In the genomic region with DNA sequence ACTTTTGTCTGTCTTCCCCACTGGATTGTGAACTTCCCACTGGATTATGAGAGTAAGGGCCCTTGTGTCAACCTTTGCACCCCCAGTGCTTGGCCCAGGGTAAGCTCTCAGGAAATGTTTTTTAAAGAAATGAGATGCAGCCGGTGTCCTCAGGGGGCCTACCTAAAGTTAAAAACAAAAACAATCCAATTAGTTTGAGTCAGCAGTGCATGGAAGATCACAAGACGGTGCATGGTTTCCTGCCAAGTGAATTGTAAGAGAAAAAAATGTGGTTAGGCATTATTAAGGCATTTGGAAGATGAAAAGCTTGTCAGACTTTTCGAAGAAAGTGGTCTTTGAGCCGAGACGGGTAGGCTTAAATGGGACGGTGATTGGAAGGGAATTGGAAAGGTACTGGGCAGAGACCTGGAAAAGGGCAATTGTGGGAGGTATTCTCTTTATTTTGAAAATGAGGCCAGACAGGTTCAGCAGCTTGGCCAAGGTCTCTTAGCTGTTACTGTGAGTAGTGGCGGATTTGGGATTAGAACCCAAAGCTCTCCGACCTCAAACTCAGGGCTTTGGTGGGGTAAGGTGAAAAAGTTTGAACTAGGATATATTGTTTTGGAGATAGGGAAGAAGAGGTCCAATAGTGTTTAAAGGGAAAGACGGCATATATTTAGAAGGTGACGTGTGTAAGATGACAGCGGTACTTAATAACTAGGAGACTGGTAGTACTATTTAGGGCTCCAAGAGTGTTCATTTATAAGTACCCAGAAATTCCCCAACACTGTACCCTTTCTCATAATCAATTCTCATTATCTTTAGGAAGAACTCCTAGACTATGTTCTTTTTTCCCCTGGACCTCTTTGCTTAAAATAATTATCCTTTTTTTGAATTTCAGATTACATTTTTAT, we compare ENCODE assay signal across 1 cellular context.
TF ChIP-seq lines count a peak whose summit lies in the region.

No MANE protein-coding gene starts in this region.

TF ChIP-seq in K562, 482 proteins besides CTCF, POLR2A, EP300 and RAD21 (continued from another document and continues in another):
- TF ChIP-seq, protein P1, sequence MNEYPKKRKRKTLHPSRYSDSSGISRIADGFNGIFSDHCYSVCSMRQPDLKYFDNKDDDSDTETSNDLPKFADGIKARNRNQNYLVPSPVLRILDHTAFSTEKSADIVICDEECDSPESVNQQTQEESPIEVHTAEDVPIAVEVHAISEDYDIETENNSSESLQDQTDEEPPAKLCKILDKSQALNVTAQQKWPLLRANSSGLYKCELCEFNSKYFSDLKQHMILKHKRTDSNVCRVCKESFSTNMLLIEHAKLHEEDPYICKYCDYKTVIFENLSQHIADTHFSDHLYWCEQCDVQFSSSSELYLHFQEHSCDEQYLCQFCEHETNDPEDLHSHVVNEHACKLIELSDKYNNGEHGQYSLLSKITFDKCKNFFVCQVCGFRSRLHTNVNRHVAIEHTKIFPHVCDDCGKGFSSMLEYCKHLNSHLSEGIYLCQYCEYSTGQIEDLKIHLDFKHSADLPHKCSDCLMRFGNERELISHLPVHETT (CRISPR knock-in tag; conservative IDR thresholded peaks at IDR 0.05 in 1 of 2, IDR thresholded peaks at IDR 0.05 in 1 of 2), result peak in 1 of 2 experiments; percentile 21; a peak in 1 of 4 replicates
- TF ChIP-seq NR4A1 (CRISPR knock-in tag; IDR thresholded peaks at IDR 0.05), result no peak
- TF ChIP-seq NR4A1 (tag; IDR thresholded peaks at IDR 0.05), result no peak
- TF ChIP-seq POU5F1 (IDR thresholded peaks at IDR 0.05; ENCODE audit: borderline replicate concordance, low read depth, low read length, partially characterized antibody), result no peak
- peak; percentile 23; the same call in 1 of the 2 replicates for TF ChIP-seq ZZZ3 (IDR thresholded peaks at IDR 0.05)
- no peak for TF ChIP-seq STAT5B (CRISPR knock-in tag; IDR thresholded peaks at IDR 0.05)
- TF ChIP-seq, protein P2, sequence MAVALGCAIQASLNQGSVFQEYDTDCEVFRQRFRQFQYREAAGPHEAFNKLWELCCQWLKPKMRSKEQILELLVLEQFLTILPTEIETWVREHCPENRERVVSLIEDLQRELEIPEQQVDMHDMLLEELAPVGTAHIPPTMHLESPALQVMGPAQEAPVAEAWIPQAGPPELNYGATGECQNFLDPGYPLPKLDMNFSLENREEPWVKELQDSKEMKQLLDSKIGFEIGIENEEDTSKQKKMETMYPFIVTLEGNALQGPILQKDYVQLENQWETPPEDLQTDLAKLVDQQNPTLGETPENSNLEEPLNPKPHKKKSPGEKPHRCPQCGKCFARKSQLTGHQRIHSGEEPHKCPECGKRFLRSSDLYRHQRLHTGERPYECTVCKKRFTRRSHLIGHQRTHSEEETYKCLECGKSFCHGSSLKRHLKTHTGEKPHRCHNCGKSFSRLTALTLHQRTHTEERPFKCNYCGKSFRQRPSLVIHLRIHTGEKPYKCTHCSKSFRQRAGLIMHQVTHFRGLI (CRISPR knock-in tag; IDR thresholded peaks at IDR 0.05), result no peak
- 0 out of 2 replicates have a peak, but pooled peaks have one; percentile 18 for TF ChIP-seq SUPT5H (IDR thresholded peaks at IDR 0.05)
- no peak for TF ChIP-seq RFX7 (CRISPR knock-in tag; IDR thresholded peaks at IDR 0.05)
- peak; percentile 77; the same call in 1 of the 2 replicates for TF ChIP-seq KAT7 (CRISPR knock-in tag; IDR thresholded peaks at IDR 0.05; ENCODE audit: borderline replicate concordance)
- TF ChIP-seq CEBPG (CRISPR knock-in tag; IDR thresholded peaks at IDR 0.05), result no peak
- no peak for TF ChIP-seq CEBPG (tag; conservative IDR thresholded peaks at IDR 0.05 in 1 of 2, IDR thresholded peaks at IDR 0.05 in 1 of 2)
- no peak for TF ChIP-seq CXXC5 (CRISPR knock-in tag; IDR thresholded peaks at IDR 0.05)
- TF ChIP-seq TCF7L2 (IDR thresholded peaks at IDR 0.05; ENCODE audit: low read depth, low read length), result no peak
- TF ChIP-seq CTBP1 (IDR thresholded peaks at IDR 0.05; ENCODE audit: borderline replicate concordance), result no peak
- TF ChIP-seq GABPB2 (CRISPR knock-in tag; conservative IDR thresholded peaks at IDR 0.05), result 0 out of 2 replicates have a peak, but pooled peaks have one; percentile 21
- no peak for TF ChIP-seq NR2C2 (CRISPR knock-in tag; IDR thresholded peaks at IDR 0.05)
- TF ChIP-seq NR2C2 (tag; IDR thresholded peaks at IDR 0.05), result peak; percentile 45
- TF ChIP-seq, protein P3, sequence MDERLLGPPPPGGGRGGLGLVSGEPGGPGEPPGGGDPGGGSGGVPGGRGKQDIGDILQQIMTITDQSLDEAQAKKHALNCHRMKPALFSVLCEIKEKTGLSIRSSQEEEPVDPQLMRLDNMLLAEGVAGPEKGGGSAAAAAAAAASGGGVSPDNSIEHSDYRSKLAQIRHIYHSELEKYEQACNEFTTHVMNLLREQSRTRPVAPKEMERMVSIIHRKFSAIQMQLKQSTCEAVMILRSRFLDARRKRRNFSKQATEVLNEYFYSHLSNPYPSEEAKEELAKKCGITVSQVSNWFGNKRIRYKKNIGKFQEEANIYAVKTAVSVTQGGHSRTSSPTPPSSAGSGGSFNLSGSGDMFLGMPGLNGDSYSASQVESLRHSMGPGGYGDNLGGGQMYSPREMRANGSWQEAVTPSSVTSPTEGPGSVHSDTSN (CRISPR knock-in tag; IDR thresholded peaks at IDR 0.05; ENCODE audit: low read depth), result no peak
- TF ChIP-seq, protein P3 (tag; conservative IDR thresholded peaks at IDR 0.05; ENCODE audit: low read depth), result 0 out of 2 replicates have a peak, but pooled peaks have one; percentile 10
- TF ChIP-seq, protein P4, sequence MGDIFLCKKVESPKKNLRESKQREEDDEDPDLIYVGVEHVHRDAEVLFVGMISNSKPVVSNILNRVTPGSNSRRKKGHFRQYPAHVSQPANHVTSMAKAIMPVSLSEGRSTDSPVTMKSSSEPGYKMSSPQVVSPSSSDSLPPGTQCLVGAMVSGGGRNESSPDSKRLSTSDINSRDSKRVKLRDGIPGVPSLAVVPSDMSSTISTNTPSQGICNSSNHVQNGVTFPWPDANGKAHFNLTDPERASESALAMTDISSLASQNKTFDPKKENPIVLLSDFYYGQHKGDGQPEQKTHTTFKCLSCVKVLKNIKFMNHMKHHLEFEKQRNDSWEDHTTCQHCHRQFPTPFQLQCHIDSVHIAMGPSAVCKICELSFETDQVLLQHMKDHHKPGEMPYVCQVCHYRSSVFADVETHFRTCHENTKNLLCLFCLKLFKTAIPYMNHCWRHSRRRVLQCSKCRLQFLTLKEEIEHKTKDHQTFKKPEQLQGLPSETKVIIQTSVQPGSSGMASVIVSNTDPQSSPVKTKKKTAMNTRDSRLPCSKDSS (IDR thresholded peaks at IDR 0.05; ENCODE audit: low read depth, partially characterized antibody), result no peak
- no peak for TF ChIP-seq SRSF1 (IDR thresholded peaks at IDR 0.05; ENCODE audit: low read depth, low read length)
- peak; percentile 22; the same call in 1 of the 2 replicates for TF ChIP-seq BACH1 (tag; IDR thresholded peaks at IDR 0.05)
- TF ChIP-seq, protein P5, sequence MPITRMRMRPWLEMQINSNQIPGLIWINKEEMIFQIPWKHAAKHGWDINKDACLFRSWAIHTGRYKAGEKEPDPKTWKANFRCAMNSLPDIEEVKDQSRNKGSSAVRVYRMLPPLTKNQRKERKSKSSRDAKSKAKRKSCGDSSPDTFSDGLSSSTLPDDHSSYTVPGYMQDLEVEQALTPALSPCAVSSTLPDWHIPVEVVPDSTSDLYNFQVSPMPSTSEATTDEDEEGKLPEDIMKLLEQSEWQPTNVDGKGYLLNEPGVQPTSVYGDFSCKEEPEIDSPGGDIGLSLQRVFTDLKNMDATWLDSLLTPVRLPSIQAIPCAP (CRISPR knock-in tag; IDR thresholded peaks at IDR 0.05; ENCODE audit: borderline replicate concordance), result no peak
- TF ChIP-seq, protein P6, sequence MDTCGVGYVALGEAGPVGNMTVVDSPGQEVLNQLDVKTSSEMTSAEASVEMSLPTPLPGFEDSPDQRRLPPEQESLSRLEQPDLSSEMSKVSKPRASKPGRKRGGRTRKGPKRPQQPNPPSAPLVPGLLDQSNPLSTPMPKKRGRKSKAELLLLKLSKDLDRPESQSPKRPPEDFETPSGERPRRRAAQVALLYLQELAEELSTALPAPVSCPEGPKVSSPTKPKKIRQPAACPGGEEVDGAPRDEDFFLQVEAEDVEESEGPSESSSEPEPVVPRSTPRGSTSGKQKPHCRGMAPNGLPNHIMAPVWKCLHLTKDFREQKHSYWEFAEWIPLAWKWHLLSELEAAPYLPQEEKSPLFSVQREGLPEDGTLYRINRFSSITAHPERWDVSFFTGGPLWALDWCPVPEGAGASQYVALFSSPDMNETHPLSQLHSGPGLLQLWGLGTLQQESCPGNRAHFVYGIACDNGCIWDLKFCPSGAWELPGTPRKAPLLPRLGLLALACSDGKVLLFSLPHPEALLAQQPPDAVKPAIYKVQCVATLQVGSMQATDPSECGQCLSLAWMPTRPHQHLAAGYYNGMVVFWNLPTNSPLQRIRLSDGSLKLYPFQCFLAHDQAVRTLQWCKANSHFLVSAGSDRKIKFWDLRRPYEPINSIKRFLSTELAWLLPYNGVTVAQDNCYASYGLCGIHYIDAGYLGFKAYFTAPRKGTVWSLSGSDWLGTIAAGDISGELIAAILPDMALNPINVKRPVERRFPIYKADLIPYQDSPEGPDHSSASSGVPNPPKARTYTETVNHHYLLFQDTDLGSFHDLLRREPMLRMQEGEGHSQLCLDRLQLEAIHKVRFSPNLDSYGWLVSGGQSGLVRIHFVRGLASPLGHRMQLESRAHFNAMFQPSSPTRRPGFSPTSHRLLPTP (IDR thresholded peaks at IDR 0.05; ENCODE audit: borderline replicate concordance, extremely low read depth, insufficient read length), result no peak
- 0 out of 2 replicates have a peak, but pooled peaks have one; percentile 12 for TF ChIP-seq ETV1 (tag; conservative IDR thresholded peaks at IDR 0.05; ENCODE audit: low read depth)
- TF ChIP-seq MAFK (IDR thresholded peaks at IDR 0.05; ENCODE audit: low read length), result 0 out of 2 replicates have a peak, but pooled peaks have one; percentile 28
- TF ChIP-seq RBM34 (IDR thresholded peaks at IDR 0.05; ENCODE audit: borderline replicate concordance, insufficient read depth, low read length), result no peak
- TF ChIP-seq RBM14 (IDR thresholded peaks at IDR 0.05; ENCODE audit: borderline replicate concordance, insufficient read depth, low read depth, low read length), result no peak
- no peak for TF ChIP-seq NFIC (IDR thresholded peaks at IDR 0.05)
- TF ChIP-seq, protein P7, sequence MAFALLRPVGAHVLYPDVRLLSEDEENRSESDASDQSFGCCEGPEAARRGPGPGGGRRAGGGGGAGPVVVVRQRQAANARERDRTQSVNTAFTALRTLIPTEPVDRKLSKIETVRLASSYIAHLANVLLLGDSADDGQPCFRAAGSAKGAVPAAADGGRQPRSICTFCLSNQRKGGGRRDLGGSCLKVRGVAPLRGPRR (CRISPR knock-in tag; IDR thresholded peaks at IDR 0.05), result no peak
- TF ChIP-seq MTA3 (IDR thresholded peaks at IDR 0.05; ENCODE audit: borderline replicate concordance), result no peak
- TF ChIP-seq, protein P8, sequence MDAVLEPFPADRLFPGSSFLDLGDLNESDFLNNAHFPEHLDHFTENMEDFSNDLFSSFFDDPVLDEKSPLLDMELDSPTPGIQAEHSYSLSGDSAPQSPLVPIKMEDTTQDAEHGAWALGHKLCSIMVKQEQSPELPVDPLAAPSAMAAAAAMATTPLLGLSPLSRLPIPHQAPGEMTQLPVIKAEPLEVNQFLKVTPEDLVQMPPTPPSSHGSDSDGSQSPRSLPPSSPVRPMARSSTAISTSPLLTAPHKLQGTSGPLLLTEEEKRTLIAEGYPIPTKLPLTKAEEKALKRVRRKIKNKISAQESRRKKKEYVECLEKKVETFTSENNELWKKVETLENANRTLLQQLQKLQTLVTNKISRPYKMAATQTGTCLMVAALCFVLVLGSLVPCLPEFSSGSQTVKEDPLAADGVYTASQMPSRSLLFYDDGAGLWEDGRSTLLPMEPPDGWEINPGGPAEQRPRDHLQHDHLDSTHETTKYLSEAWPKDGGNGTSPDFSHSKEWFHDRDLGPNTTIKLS (IDR thresholded peaks at IDR 0.05; ENCODE audit: borderline replicate concordance, low read depth), result no peak
- TF ChIP-seq ZNF133 (CRISPR knock-in tag; IDR thresholded peaks at IDR 0.05), result no peak
- TF ChIP-seq, protein P9, sequence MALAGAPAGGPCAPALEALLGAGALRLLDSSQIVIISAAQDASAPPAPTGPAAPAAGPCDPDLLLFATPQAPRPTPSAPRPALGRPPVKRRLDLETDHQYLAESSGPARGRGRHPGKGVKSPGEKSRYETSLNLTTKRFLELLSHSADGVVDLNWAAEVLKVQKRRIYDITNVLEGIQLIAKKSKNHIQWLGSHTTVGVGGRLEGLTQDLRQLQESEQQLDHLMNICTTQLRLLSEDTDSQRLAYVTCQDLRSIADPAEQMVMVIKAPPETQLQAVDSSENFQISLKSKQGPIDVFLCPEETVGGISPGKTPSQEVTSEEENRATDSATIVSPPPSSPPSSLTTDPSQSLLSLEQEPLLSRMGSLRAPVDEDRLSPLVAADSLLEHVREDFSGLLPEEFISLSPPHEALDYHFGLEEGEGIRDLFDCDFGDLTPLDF (CRISPR knock-in tag; IDR thresholded peaks at IDR 0.05), result no peak
- TF ChIP-seq ZEB2 (IDR thresholded peaks at IDR 0.05), result no peak
- peak; percentile 23; the same call in 1 of the 2 replicates for TF ChIP-seq ZNF589 (CRISPR knock-in tag; IDR thresholded peaks at IDR 0.05; ENCODE audit: low read depth)
- TF ChIP-seq, protein P10, sequence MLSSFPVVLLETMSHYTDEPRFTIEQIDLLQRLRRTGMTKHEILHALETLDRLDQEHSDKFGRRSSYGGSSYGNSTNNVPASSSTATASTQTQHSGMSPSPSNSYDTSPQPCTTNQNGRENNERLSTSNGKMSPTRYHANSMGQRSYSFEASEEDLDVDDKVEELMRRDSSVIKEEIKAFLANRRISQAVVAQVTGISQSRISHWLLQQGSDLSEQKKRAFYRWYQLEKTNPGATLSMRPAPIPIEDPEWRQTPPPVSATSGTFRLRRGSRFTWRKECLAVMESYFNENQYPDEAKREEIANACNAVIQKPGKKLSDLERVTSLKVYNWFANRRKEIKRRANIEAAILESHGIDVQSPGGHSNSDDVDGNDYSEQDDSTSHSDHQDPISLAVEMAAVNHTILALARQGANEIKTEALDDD (IDR thresholded peaks at IDR 0.05), result 0 out of 2 replicates have a peak, but pooled peaks have one; percentile 22
